15 cellular contexts compared by ENCODE assay signal in genomic region chr5:134581241-134581981, GRCh38. TPM values are rescaled to one million over a fixed set of nuclear protein-coding genes. Genes with fewer than 3 reads are reported as not detected.
DNase-seq lines count a peak whose midpoint lies in the region; ATAC-seq and TF ChIP-seq lines count a peak whose summit lies in the region.
"Had no signal": no experiment of that assay in that cellular context is flagged by ENCODE, and none has a peak within 500 bp of the region (broad histone marks: within the 10 kb centered on the region; RNA-seq: fewer than 3 reads in every experiment).

No MANE protein-coding gene starts in this region.

- no peaks in the 10 kb centered on the region for H3K36me3 Mint-ChIP-seq in type B pancreatic cell
- peaks cover 8 to 48% of the 10 kb centered on the region in 2 donors for H3K36me3 Mint-ChIP-seq in CD4-positive, alpha-beta memory T cell

- ATAC-seq in Right ventricle myocardium superior (ENCODE audit: poor library complexity): peak; percentile 81
- ATAC-seq in psoas muscle: peak; percentile 45 to 81 (median 66)
- no peak for ATAC-seq in GM19328 (IDR thresholded peaks at IDR 0.05; ENCODE audit: unreplicated experiment)

- POLR2A ChIA-PET in CD4-positive, alpha-beta memory T cell (lab: Charles Lee; ENCODE audit: partially characterized antibody): interaction anchor here (1.1 kb wide), 1 partner anchor 170 kb away, joined by 4 read pairs; the partner anchor contains the start of gene CDKN2AIPNL

- peaks cover 5% of the 10 kb centered on the region for H3K4me1 Mint-ChIP-seq in type B pancreatic cell (ENCODE audit: unreplicated experiment)
- peaks cover 3 to 10% (median 8%) of the 10 kb centered on the region in 4 donors for H3K4me1 Mint-ChIP-seq in CD4-positive, alpha-beta memory T cell
- H3K4me1 Mint-ChIP-seq: activated CD4-positive, alpha-beta T cell treated with anti-CD3 and anti-CD28 coated beads, Interleukin-2, amount 10 ng/mL, durations not matched to agents 7 days and 5 days had no signal

- peaks cover 0 to 25% of the 10 kb centered on the region in 2 donors for H3K36me3 ChIP-seq in psoas muscle (ENCODE audit: insufficient read depth in 1 of 2, low read depth in 1 of 2)
- peaks cover 30% of the 10 kb centered on the region for H3K36me3 ChIP-seq in CD4-positive, alpha-beta memory T cell (ENCODE audit: insufficient read depth, low read length)
- H3K36me3 ChIP-seq: cardiac muscle cell had no signal

- 9 to 15% (median 14%) methylated on average over 8 of the region's 8 CpGs for WGBS in psoas muscle, 3 donors

- H3K27ac Mint-ChIP-seq in type B pancreatic cell: no peak overlapping the region
- H3K27ac Mint-ChIP-seq in CD4-positive, alpha-beta memory T cell: peak overlapping the region in 1 of 7 donors; percentile 16
- H3K27ac Mint-ChIP-seq: activated CD4-positive, alpha-beta T cell treated with anti-CD3 and anti-CD28 coated beads, Interleukin-2, amount 10 ng/mL, durations not matched to agents 7 days and 5 days; T-helper 1 cell treated with Interleukin-12 subunit alpha and Interleukin-12 subunit beta and Interleukin-4 antibody, amounts not matched to agents 30 μg/mL and 1 μg/mL, for 36 hours had no signal

- TF ChIP-seq CTCF in AG10803 (conservative IDR thresholded peaks at IDR 0.05; ENCODE audit: low read length): peak; percentile 24; the same call in 1 of the 2 replicates
- TF ChIP-seq CTCF in psoas muscle (IDR thresholded peaks at IDR 0.05): peak; percentile 9
- no peak for TF ChIP-seq CTCF in type B pancreatic cell (conservative IDR thresholded peaks at IDR 0.05)

- no peak overlapping the region for H3K4me3 ChIP-seq in AG10803 (ENCODE audit: low read length)
- H3K4me3 ChIP-seq in psoas muscle: no peak overlapping the region
- no peak overlapping the region for H3K4me3 ChIP-seq in CD4-positive, alpha-beta memory T cell (ENCODE audit: low read length in 2 of 2)
- H3K4me3 ChIP-seq: cardiac muscle cell had no signal

- no peaks in the 10 kb centered on the region for H3K27me3 Mint-ChIP-seq in type B pancreatic cell
- no peaks in the 10 kb centered on the region for H3K27me3 Mint-ChIP-seq in CD4-positive, alpha-beta memory T cell
- H3K27me3 Mint-ChIP-seq: activated CD4-positive, alpha-beta T cell treated with anti-CD3 and anti-CD28 coated beads, Interleukin-2, amount 10 ng/mL, durations not matched to agents 7 days and 5 days had no signal

- no peaks in the 10 kb centered on the region for H3K27me3 ChIP-seq in psoas muscle (ENCODE audit: insufficient read depth in 3 of 3, low read length in 2 of 3)
- H3K27me3 ChIP-seq in CD4-positive, alpha-beta memory T cell (ENCODE audit: insufficient read depth, low read length): no peaks in the 10 kb centered on the region
- H3K27me3 ChIP-seq: cardiac muscle cell had no signal

- H3K9me3 ChIP-seq in psoas muscle: no peaks in the 10 kb centered on the region
- H3K9me3 ChIP-seq in CD4-positive, alpha-beta memory T cell (ENCODE audit: control insufficient read depth in 1 of 2, low read length in 2 of 2): no peaks in the 10 kb centered on the region

- no peaks in the 10 kb centered on the region for H3K9me3 Mint-ChIP-seq in type B pancreatic cell
- H3K9me3 Mint-ChIP-seq in CD4-positive, alpha-beta memory T cell: peaks cover 0 to 1% (median 0%) of the 10 kb centered on the region in 8 donors
- H3K9me3 Mint-ChIP-seq: activated CD4-positive, alpha-beta T cell treated with anti-CD3 and anti-CD28 coated beads, Interleukin-2, amount 10 ng/mL, durations not matched to agents 7 days and 5 days; T-helper 1 cell treated with Interleukin-12 subunit alpha and Interleukin-12 subunit beta and Interleukin-4 antibody, amounts not matched to agents 30 μg/mL and 1 μg/mL, for 36 hours had no signal

- no peak overlapping the region for H3K4me3 Mint-ChIP-seq in type B pancreatic cell
- no peak overlapping the region for H3K4me3 Mint-ChIP-seq in CD4-positive, alpha-beta memory T cell
- H3K4me3 Mint-ChIP-seq: activated CD4-positive, alpha-beta T cell treated with anti-CD3 and anti-CD28 coated beads, Interleukin-2, amount 10 ng/mL, durations not matched to agents 7 days and 5 days; T-helper 1 cell treated with Interleukin-12 subunit alpha and Interleukin-12 subunit beta and Interleukin-4 antibody, amounts not matched to agents 30 μg/mL and 1 μg/mL, for 36 hours had no signal

- no peak for DNase-seq in AG10803 (ENCODE audit: low read depth)
- peak; percentile 17 for DNase-seq in RPMI7951 (ENCODE audit: low read depth)
- peak; percentile 73 for DNase-seq in Right ventricle myocardium superior
- peak; percentile 53 to 82 for DNase-seq in psoas muscle
- no peak for DNase-seq in type B pancreatic cell (ENCODE audit: extremely low spot score, unreplicated experiment)
- no peak for DNase-seq in stimulated activated CD4-positive, alpha-beta T cell treated with anti-CD3 and anti-CD28 coated beads, Interleukin-2, amount 100 ng/mL, for 48 hours
- DNase-seq in CD4-positive, alpha-beta memory T cell: no peak
- DNase-seq: activated CD4-positive, alpha-beta T cell treated with anti-CD3 and anti-CD28 coated beads, Interleukin-2, amount 10 ng/mL, durations not matched to agents 7 days and 5 days; activated gamma-delta T cell treated with Interleukin-2 at 50 U/mL for 16 hours; hippocampal formation; NCI-H1092 treated with DMSO at 0.1 percent for 48 hours; stimulated activated CD4-positive, alpha-beta T cell treated with anti-CD3 and anti-CD28 coated beads, Interleukin-15, amount 100 ng/mL, for 24 hours had no signal

- intact Hi-C loops in Right ventricle myocardium superior (cut with DNase I): loop anchor here (10.0 kb wide), 2 partner anchors 207 to 397 kb away; partner anchors contain the start of gene UBE2B
- intact Hi-C loops in psoas muscle (cut with DNase I): loop anchor here in 1 of 2 donors (10.0 kb wide), 1 partner anchor 397 kb away; no protein-coding TSS in a partner anchor
- intact Hi-C loops in CD4-positive, alpha-beta memory T cell (cut with micrococcal nuclease): no loop called here

- peak overlapping the region; percentile 55 for H3K27ac ChIP-seq in psoas muscle
- H3K27ac ChIP-seq in CD4-positive, alpha-beta memory T cell (ENCODE audit: low read depth, low read length): no peak overlapping the region
- H3K27ac ChIP-seq: cardiac muscle cell had no signal

- peaks cover 32% of the 10 kb centered on the region for H3K4me1 ChIP-seq in psoas muscle
- H3K4me1 ChIP-seq in CD4-positive, alpha-beta memory T cell (ENCODE audit: insufficient read depth, low read length): no peaks in the 10 kb centered on the region

- CTCF ChIA-PET in CD4-positive, alpha-beta memory T cell (lab: Charles Lee; ENCODE audit: partially characterized antibody): interaction anchor here (0.9 to 1.2 kb wide), 2 partner anchors 12 to 278 kb away, joined by 3 to 4 read pairs; no protein-coding TSS in a partner anchor

RNA-seq across cellular contexts. Expression of gene SAR1B, which starts 51.2 kb away (rescaled TPM):
- total RNA-seq in RPMI7951 (2014; rRNA removed; shearing (Covaris generic)): 42.4 and 69.1 TPM in 2 replicates
- total RNA-seq in Right ventricle myocardium superior (88.6 TPM), psoas muscle (100 to 1,000 TPM; 161 to 238 (median 206) TPM), type B pancreatic cell (ENCODE audit: low replicate concordance) (56.9 and 67.5 TPM in 2 replicates)
- 100 to 1,000 TPM; 116 to 188 (median 126) TPM for polyA plus RNA-seq in psoas muscle
- 10 to 100 TPM; 47.5 to 51.4 TPM for total RNA-seq in CD4-positive, alpha-beta memory T cell
- 10 to 100 TPM; 42.2 to 47.6 TPM for polyA plus RNA-seq in CD4-positive, alpha-beta memory T cell

RNA-seq across cellular contexts. Expression of gene JADE2, which starts 55.9 kb away (rescaled TPM):
- 8.3 and 10.7 TPM in 2 replicates for total RNA-seq in RPMI7951 (2014; rRNA removed; shearing (Covaris generic))
- total RNA-seq in Right ventricle myocardium superior (25.9 TPM), psoas muscle (10 to 100 TPM in 3 of 4 donors, 1 to 10 TPM in 1; 10.0 to 15.1 (median 14.4) TPM), type B pancreatic cell (ENCODE audit: low replicate concordance) (10.8 and 29.8 TPM in 2 replicates)
- polyA plus RNA-seq in psoas muscle: 10 to 100 TPM in 1 of 3 donors, 1 to 10 TPM in 2; 5.0 to 10.1 (median 6.0) TPM
- 100 to 1,000 TPM; 265 to 276 TPM for total RNA-seq in CD4-positive, alpha-beta memory T cell
- polyA plus RNA-seq in CD4-positive, alpha-beta memory T cell: 10 to 100 TPM in 1 of 2 donors, 1 to 10 TPM in 1; 9.1 to 42.6 TPM

Comparison
In these comparisons a context has a peak if more than half of its experiments do, and no peak if none do; other contexts are left out.
1. DNase-seq: peak in RPMI7951 (single experiment), Right ventricle myocardium superior (single experiment) and psoas muscle (2 of 2); none in AG10803 (single experiment), type B pancreatic cell (single experiment), stimulated activated CD4-positive, alpha-beta T cell treated with anti-CD3 and anti-CD28 coated beads, Interleukin-2, amount 100 ng/mL, for 48 hours (0 of 2) and CD4-positive, alpha-beta memory T cell (0 of 5).